Comparison of ENCODE assay signal across 1 cellular context in the genomic region with DNA sequence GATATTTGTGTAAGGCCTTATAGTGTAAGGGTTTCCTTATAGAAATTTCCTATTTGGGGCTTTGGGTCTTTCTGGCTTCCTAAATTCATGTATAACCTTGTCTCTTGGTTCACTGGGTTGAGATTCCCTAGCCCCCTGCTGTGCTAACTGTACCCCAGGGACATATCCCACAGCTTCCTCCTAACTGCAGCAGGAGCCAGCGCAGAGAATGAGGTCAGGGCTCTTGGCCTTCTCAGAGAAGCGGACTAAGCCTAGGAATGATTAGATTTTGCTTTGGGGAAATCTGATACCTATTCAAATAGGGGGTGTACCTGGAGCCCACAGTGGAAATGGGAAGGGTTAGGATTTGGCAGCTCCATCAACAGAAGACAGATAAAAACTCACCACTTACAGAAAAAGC.
TF ChIP-seq lines count a peak whose summit lies in the region.

No MANE protein-coding gene starts in this region.

TF ChIP-seq in SK-N-SH treated with all-trans-retinoic acid at 6 μM for 48 hours, 23 proteins besides CTCF, POLR2A, EP300 and RAD21 (continued from another document):
- TF ChIP-seq, protein P1, sequence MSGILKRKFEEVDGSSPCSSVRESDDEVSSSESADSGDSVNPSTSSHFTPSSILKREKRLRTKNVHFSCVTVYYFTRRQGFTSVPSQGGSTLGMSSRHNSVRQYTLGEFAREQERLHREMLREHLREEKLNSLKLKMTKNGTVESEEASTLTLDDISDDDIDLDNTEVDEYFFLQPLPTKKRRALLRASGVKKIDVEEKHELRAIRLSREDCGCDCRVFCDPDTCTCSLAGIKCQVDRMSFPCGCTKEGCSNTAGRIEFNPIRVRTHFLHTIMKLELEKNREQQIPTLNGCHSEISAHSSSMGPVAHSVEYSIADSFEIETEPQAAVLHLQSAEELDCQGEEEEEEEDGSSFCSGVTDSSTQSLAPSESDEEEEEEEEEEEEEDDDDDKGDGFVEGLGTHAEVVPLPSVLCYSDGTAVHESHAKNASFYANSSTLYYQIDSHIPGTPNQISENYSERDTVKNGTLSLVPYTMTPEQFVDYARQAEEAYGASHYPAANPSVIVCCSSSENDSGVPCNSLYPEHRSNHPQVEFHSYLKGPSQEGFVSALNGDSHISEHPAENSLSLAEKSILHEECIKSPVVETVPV (CRISPR knock-in tag; IDR thresholded peaks at IDR 0.05): no peak
- no peak for TF ChIP-seq TOX (CRISPR knock-in tag; IDR thresholded peaks at IDR 0.05; ENCODE audit: borderline replicate concordance)
- TF ChIP-seq ZFP3 (CRISPR knock-in tag; IDR thresholded peaks at IDR 0.05): no peak
- no peak for TF ChIP-seq BACH2 (CRISPR knock-in tag; IDR thresholded peaks at IDR 0.05; ENCODE audit: borderline replicate concordance)
- no peak for TF ChIP-seq SNAI2 (CRISPR knock-in tag; IDR thresholded peaks at IDR 0.05)
- no peak for TF ChIP-seq ZNF8 (CRISPR knock-in tag; IDR thresholded peaks at IDR 0.05)
- TF ChIP-seq ZFP30 (CRISPR knock-in tag; IDR thresholded peaks at IDR 0.05): no peak
- TF ChIP-seq ESRRG (CRISPR knock-in tag; IDR thresholded peaks at IDR 0.05): no peak
- no peak for TF ChIP-seq ZNF565 (CRISPR knock-in tag; conservative IDR thresholded peaks at IDR 0.05; ENCODE audit: low read depth)
TF ChIP-seq in SK-N-SH treated with all-trans-retinoic acid at 6 μM for 48 hours: peak in this region for 0.
